Comparison of ENCODE assay signal across 8 cellular contexts in genomic region chr14:105559384-105560046, GRCh38. TPM values are rescaled to one million over a fixed set of nuclear protein-coding genes. Genes with fewer than 3 reads are reported as not detected.
DNase-seq lines count a peak whose midpoint lies in the region; ATAC-seq and TF ChIP-seq lines count a peak whose summit lies in the region.
"Not testable (repeated sequence)": the region's sequence is repeated elsewhere in the genome, so short reads cannot be mapped to it uniquely, and the experiment has no call there.

No MANE protein-coding gene starts in this region.

- H3K4me2 ChIP-seq in OCI-LY1 (ENCODE audit: low read length), result peak overlapping the region; percentile 79

- not testable (repeated sequence) for H3F3A ChIP-seq in OCI-LY1 (ENCODE audit: insufficient read depth, low read length)

- TF ChIP-seq POLR2A in right lobe of liver (IDR thresholded peaks at IDR 0.05), result not testable (repeated sequence)

- H3K9me3 ChIP-seq in OCI-LY1 (ENCODE audit: low read length); right lobe of liver: not testable (repeated sequence)

- ATAC-seq in GM18502 (IDR thresholded peaks at IDR 0.05; ENCODE audit: poor library complexity, unreplicated experiment) (peak; percentile 53), GM19463 (IDR thresholded peaks at IDR 0.05; ENCODE audit: unreplicated experiment) (peak; percentile 44), HG02678 (IDR thresholded peaks at IDR 0.05; ENCODE audit: unreplicated experiment) (peak; percentile 61), HG03196 (IDR thresholded peaks at IDR 0.05; ENCODE audit: unreplicated experiment) (peak; percentile 44), right lobe of liver (peak; percentile 66 to 84 (median 78))
- peak; percentile 47 for ATAC-seq in stimulated activated naive CD8-positive, alpha-beta T cell treated with anti-CD3 and anti-CD28 coated beads, Interleukin-15, Interleukin-2, amounts not matched to agents 100 U/mL and 50 U/mL, for 24 hours

- H3K4me3 ChIP-seq in OCI-LY1 (ENCODE audit: low read depth, low read length, poor library complexity, severe bottlenecking), result peak overlapping the region; percentile 54
- not testable (repeated sequence) for H3K4me3 ChIP-seq in right lobe of liver

- not testable (repeated sequence) for TF ChIP-seq CTCF in OCI-LY1 (IDR thresholded peaks at IDR 0.05; ENCODE audit: low read length); right lobe of liver (IDR thresholded peaks at IDR 0.05)

- H3K4me1 ChIP-seq in OCI-LY1 (ENCODE audit: insufficient read depth, low read length, severe bottlenecking), result peaks cover 62% of the 10 kb centered on the region
- not testable (repeated sequence) for H3K4me1 ChIP-seq in right lobe of liver

- not testable (repeated sequence) for H2AFZ ChIP-seq in OCI-LY1 (ENCODE audit: low read length)

- peak overlapping the region; percentile 89 for H3K27ac ChIP-seq in OCI-LY1 (ENCODE audit: low read depth, low read length, poor library complexity, severe bottlenecking)
- not testable (repeated sequence) for H3K27ac ChIP-seq in right lobe of liver

- no CpG with 5 or more reads among the region's 49 CpGs for WGBS in right lobe of liver (ENCODE audit: insufficient coverage, low coverage, low lambda C conversion rate, missing lambda C conversion rate)

- peak; percentile 26 for DNase-seq in activated naive CD4-positive, alpha-beta T cell treated with anti-CD3 and anti-CD28 coated beads, Interleukin-2, amount 50 U/mL, for 16 hours
- DNase-seq in right lobe of liver, result not testable (repeated sequence)
- peak; percentile 25 for DNase-seq in stimulated activated naive CD8-positive, alpha-beta T cell treated with anti-CD3 and anti-CD28 coated beads, Interleukin-15, Interleukin-2, amounts not matched to agents 100 U/mL and 50 U/mL, for 24 hours

- H3K9me2 ChIP-seq in OCI-LY1 (ENCODE audit: low read depth, low read length), result not testable (repeated sequence)

- not testable (repeated sequence) for H3K79me2 ChIP-seq in OCI-LY1 (ENCODE audit: insufficient read depth, low read length)

- not testable (repeated sequence) for H3K36me3 ChIP-seq in OCI-LY1 (ENCODE audit: insufficient read depth, low read length); right lobe of liver

- intact Hi-C loops in right lobe of liver (cut with DNase I), result loop anchor here in 1 of 2 donors (10.0 kb wide), 1 partner anchor 125 kb away; no protein-coding TSS in a partner anchor

- not testable (repeated sequence) for H4K20me1 ChIP-seq in OCI-LY1 (ENCODE audit: insufficient read depth, low read length)

- peak overlapping the region; percentile 91 for H3K9ac ChIP-seq in OCI-LY1 (ENCODE audit: low read length)

- not testable (repeated sequence) for H3K27me3 ChIP-seq in OCI-LY1 (ENCODE audit: insufficient read depth, low read length); right lobe of liver

RNA-seq across cellular contexts. Expression of gene TMEM121, which starts 33.1 kb away (rescaled TPM):
- 1 to 10 TPM in 5 of 6 experiments, under 1 TPM in 1; 0.74 to 3.2 (median 2.2) TPM for total RNA-seq in right lobe of liver
